ENCODE assay signal across 9 cellular contexts in the genomic region with DNA sequence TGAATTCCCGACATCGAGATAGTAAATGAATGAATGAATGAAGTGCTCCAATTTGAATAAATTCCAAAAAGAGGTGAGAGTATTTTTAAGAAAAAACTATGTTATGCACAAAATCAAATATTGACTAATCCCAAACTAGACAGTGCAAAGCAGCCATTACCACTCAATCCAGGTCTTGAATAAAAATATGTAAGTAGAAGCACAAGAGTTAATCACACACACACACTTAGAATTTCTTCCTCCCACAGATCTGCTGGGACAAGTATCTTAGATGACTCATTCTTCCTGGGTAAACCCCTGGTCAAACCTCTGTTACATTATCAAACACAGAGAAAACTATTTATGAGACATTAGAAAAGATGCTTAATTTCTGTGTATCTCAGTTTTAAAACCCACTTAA. TPM values are rescaled to one million over a fixed set of nuclear protein-coding genes. Genes with fewer than 3 reads are reported as not detected.
DNase-seq lines count a peak whose midpoint lies in the region; ATAC-seq, FAIRE-seq and TF ChIP-seq lines count a peak whose summit lies in the region.
"Had no signal": no experiment of that assay in that cellular context is flagged by ENCODE, and none has a peak within 500 bp of the region (broad histone marks: within the 10 kb centered on the region; RNA-seq: fewer than 3 reads in every experiment).

No MANE protein-coding gene starts in this region.

- H3K36me3 ChIP-seq in OCI-LY7 (ENCODE audit: insufficient read depth, low read length): no peaks in the 10 kb centered on the region

- H3K9me3 Mint-ChIP-seq in chondrocyte (ENCODE audit: low read depth): no peaks in the 10 kb centered on the region
- peaks cover 0 to 5% of the 10 kb centered on the region in 2 donors for H3K9me3 Mint-ChIP-seq in stimulated activated naive CD8-positive, alpha-beta T cell treated with anti-CD3 and anti-CD28 coated beads, Interleukin-15, amount 100 ng/mL, for 72 hours

- no peaks in the 10 kb centered on the region for H4K20me1 ChIP-seq in OCI-LY7 (ENCODE audit: insufficient read depth, low read length)

- H3K4me3 ChIP-seq in OCI-LY7 (ENCODE audit: low read depth, low read length, poor library complexity, severe bottlenecking): no peak overlapping the region

- no peaks in the 10 kb centered on the region for H3K4me1 ChIP-seq in OCI-LY7 (ENCODE audit: insufficient read depth, low read length, poor library complexity, severe bottlenecking)

- TF ChIP-seq CTCF in chondrocyte (IDR thresholded peaks at IDR 0.05) (no peak), OCI-LY7 (conservative IDR thresholded peaks at IDR 0.05; ENCODE audit: low read length) (no peak)

- peaks cover 22% of the 10 kb centered on the region for H3K4me1 Mint-ChIP-seq in chondrocyte (ENCODE audit: low read depth)
- peaks cover 21% of the 10 kb centered on the region for H3K4me1 Mint-ChIP-seq in stimulated activated naive CD8-positive, alpha-beta T cell treated with anti-CD3 and anti-CD28 coated beads, Interleukin-15, amount 100 ng/mL, for 72 hours

- peak overlapping the region; percentile 69 for H3K27ac Mint-ChIP-seq in chondrocyte (ENCODE audit: unreplicated experiment)
- peak overlapping the region in 1 of 2 donors; percentile 21 for H3K27ac Mint-ChIP-seq in stimulated activated naive CD8-positive, alpha-beta T cell treated with anti-CD3 and anti-CD28 coated beads, Interleukin-15, amount 100 ng/mL, for 72 hours

- no peak overlapping the region for H2AFZ ChIP-seq in OCI-LY7 (ENCODE audit: low read length)

- no peak for DNase-seq in left ventricle myocardium superior
- no peak for DNase-seq in cardiac septum (ENCODE audit: low spot score)
- no peak for DNase-seq in chondrocyte (ENCODE audit: low spot score)
- no peak for DNase-seq in stimulated activated naive CD8-positive, alpha-beta T cell treated with anti-CD3 and anti-CD28 coated beads, Interleukin-15, amount 100 ng/mL, for 72 hours
- DNase-seq in OCI-LY7 (ENCODE audit: low spot score): no peak
- DNase-seq in frontal cortex (ENCODE audit: low spot score in 2 of 2): no peak
- DNase-seq in NCI-H187 (lab: John Stamatoyannopoulos, UW): no peak

- no peaks in the 10 kb centered on the region for H3K9me3 ChIP-seq in OCI-LY7 (ENCODE audit: low read length)

- no peak for FAIRE-seq in frontal cortex (lab: Jason Lieb, UNC)
- FAIRE-seq: G401.6 had no signal

- H3K9me2 ChIP-seq in OCI-LY7 (ENCODE audit: insufficient read depth, low read length): no peaks in the 10 kb centered on the region

- intact Hi-C loops in left ventricle myocardium superior (cut with micrococcal nuclease) (no loop called here), cardiac septum (cut with DNase I) (no loop called here), OCI-LY7 (cut with micrococcal nuclease; ENCODE audit: unreplicated experiment) (no loop called here)

- BruUV-seq in OCI-LY7 (replicated peaks; lab: Mats Ljungman, UMichigan): no TSS peak

- CTCF ChIA-PET in OCI-LY7 (lab: Charles Lee; ENCODE audit: unreplicated experiment): no interaction called here

- H3K27ac ChIP-seq in OCI-LY7 (ENCODE audit: low read depth, low read length, poor library complexity, severe bottlenecking): no peak overlapping the region

- H3K4me2 ChIP-seq in OCI-LY7 (ENCODE audit: low read length): no peak overlapping the region

- H3K4me3 Mint-ChIP-seq in chondrocyte (ENCODE audit: unreplicated experiment): no peak overlapping the region
- no peak overlapping the region for H3K4me3 Mint-ChIP-seq in stimulated activated naive CD8-positive, alpha-beta T cell treated with anti-CD3 and anti-CD28 coated beads, Interleukin-15, amount 100 ng/mL, for 72 hours

- ATAC-seq in left ventricle myocardium superior (peak; percentile 33), HG03469 (IDR thresholded peaks at IDR 0.05; ENCODE audit: unreplicated experiment) (peak; percentile 46)
- ATAC-seq in stimulated activated naive CD8-positive, alpha-beta T cell treated with anti-CD3 and anti-CD28 coated beads, Interleukin-15, amount 100 ng/mL, for 72 hours: peak; percentile 90

- POLR2A ChIA-PET in OCI-LY7 (lab: Charles Lee): no interaction called here

- H3K79me2 ChIP-seq in OCI-LY7 (ENCODE audit: insufficient read depth, low read depth, low read length): no peaks in the 10 kb centered on the region

- no peaks in the 10 kb centered on the region for H3K27me3 Mint-ChIP-seq in chondrocyte (ENCODE audit: low read depth)
- H3K27me3 Mint-ChIP-seq in stimulated activated naive CD8-positive, alpha-beta T cell treated with anti-CD3 and anti-CD28 coated beads, Interleukin-15, amount 100 ng/mL, for 72 hours: peaks cover 13% of the 10 kb centered on the region

- H3K36me3 Mint-ChIP-seq in chondrocyte (ENCODE audit: low read depth): peaks cover 38% of the 10 kb centered on the region

RNA-seq across cellular contexts. Expression of a gene that starts 55.9 kb away (rescaled TPM):
- total RNA-seq in left ventricle myocardium superior (0.40 TPM), cardiac septum (0.81 TPM), chondrocyte (0.15 to 1.3 TPM in 2 of 3 replicates, not detected in the other), OCI-LY7 (2022) (not detected in 2 replicates), frontal cortex (1.2 TPM)
- total RNA-seq in OCI-LY7 (2014; rRNA removed; shearing (Covaris generic)): not detected in 2 replicates

Comparison
In these comparisons a context has a peak if more than half of its experiments do, and no peak if none do; other contexts are left out.
1. ATAC-seq: peak in every context shown above with its lines; median percentile 90 in stimulated activated naive CD8-positive, alpha-beta T cell treated with anti-CD3 and anti-CD28 coated beads, Interleukin-15, amount 100 ng/mL, for 72 hours; 46 in HG03469; 33 in left ventricle myocardium superior.